In genomic region chr7:20217193-20217948, GRCh38 we compare ENCODE assay signal across 1 cellular context.
TF ChIP-seq lines count a peak whose summit lies in the region.

Gene MACC1, minus strand, starts transcription at chr7:20217384. Its CDS starts 55,522 bp downstream, at chr7:20161862.

TF ChIP-seq in GM23338, 12 proteins besides CTCF, POLR2A, EP300 and RAD21 (continued from another document):
- TF ChIP-seq REST (IDR thresholded peaks at IDR 0.05; ENCODE audit: unreplicated experiment) (no peak), ETS1 (IDR thresholded peaks at IDR 0.05) (peak; percentile 92), ZNF462 (CRISPR knock-in tag; IDR thresholded peaks at IDR 0.05) (no peak), CREB1 (CRISPR knock-in tag; IDR thresholded peaks at IDR 0.05; ENCODE audit: low read depth) (peak; percentile 56; the same call in 1 of the 2 replicates)
